In genomic region chr9:91303741-91304140, GRCh38 we compare ENCODE assay signal across 21 cellular contexts. TPM values are rescaled to one million over a fixed set of nuclear protein-coding genes. Genes with fewer than 3 reads are reported as not detected.
DNase-seq lines count a peak whose midpoint lies in the region; ATAC-seq and TF ChIP-seq lines count a peak whose summit lies in the region.
"Had no signal": no experiment of that assay in that cellular context is flagged by ENCODE, and none has a peak within 500 bp of the region (broad histone marks: within the 10 kb centered on the region; RNA-seq: fewer than 3 reads in every experiment).

No MANE protein-coding gene starts in this region.

- no peak for TF ChIP-seq POLR2A in adrenal gland (IDR thresholded peaks at IDR 0.05)

- no peaks in the 10 kb centered on the region for H3K79me2 ChIP-seq in H9 (ENCODE audit: insufficient read depth, low read length)

- H3K14ac ChIP-seq in H9 (ENCODE audit: insufficient read depth, low read length): no peak overlapping the region

- no peaks in the 10 kb centered on the region for H3K27me3 Mint-ChIP-seq in H9 (ENCODE audit: low read depth)
- H3K27me3 Mint-ChIP-seq: activated B cell treated with CpG ODN at 0.5 μM for 24 hours had no signal

- H2BK12ac ChIP-seq in H9 (ENCODE audit: insufficient read length, low read depth, low read length): no peak overlapping the region

- H3K18ac ChIP-seq in H9 (ENCODE audit: insufficient read length, low read depth, low read length): no peak overlapping the region

- H3K27ac ChIP-seq in H9 (ENCODE audit: insufficient read length, low read depth, low read length) (no peak overlapping the region), adrenal gland (peak overlapping the region in 4 of 5 donors; percentile 16 to 83 (median 74)), stomach smooth muscle (ENCODE audit: low read length) (peak overlapping the region; percentile 20)

- peak overlapping the region in 2 of 3 experiments; percentile 12 to 32; a peak in 2 of 7 replicates for H3K27ac Mint-ChIP-seq in H9
- H3K27ac Mint-ChIP-seq: activated B cell treated with CpG ODN at 0.5 μM for 24 hours had no signal

- H4K91ac ChIP-seq in H9 (ENCODE audit: insufficient read length, low read depth, low read length): no peak overlapping the region

- H4K20me1 ChIP-seq in H9 (ENCODE audit: control insufficient read depth, insufficient read depth, insufficient read length): no peaks in the 10 kb centered on the region

- no peak overlapping the region for H2BK5ac ChIP-seq in H9 (ENCODE audit: insufficient read length, low read length)

- no peaks in the 10 kb centered on the region for H3K79me1 ChIP-seq in H9 (ENCODE audit: insufficient read depth, low read depth, low read length, poor library complexity, severe bottlenecking)

- intact Hi-C loops in adrenal gland (cut with DNase I): no loop called here

- H3K4me1 ChIP-seq in H9 (ENCODE audit: insufficient read depth, low read length): no peaks in the 10 kb centered on the region
- H3K4me1 ChIP-seq in adrenal gland (replicated peaks in 1 of 2): peaks cover 12 to 49% of the 10 kb centered on the region in 2 donors
- peaks cover 6% of the 10 kb centered on the region for H3K4me1 ChIP-seq in stomach smooth muscle (ENCODE audit: control insufficient read depth, insufficient read depth, low read length)

- H2BK20ac ChIP-seq in H9 (ENCODE audit: low read depth, low read length, poor library complexity, severe bottlenecking): no peak overlapping the region

- DNase-seq in H9 (no peak), adrenal gland (no peak), iPS-NIHi11 (ENCODE audit: low spot score) (peak; percentile 24), amniotic stem cell (lab: John Stamatoyannopoulos, UW) (no peak)
- DNase-seq: activated B cell treated with CpG ODN at 0.5 μM for 24 hours; activated CD4-positive, alpha-beta T cell treated with anti-CD3 and anti-CD28 coated beads, Interleukin-2, amount 50 U/mL, for 48 hours; activated naive CD4-positive, alpha-beta T cell treated with Interleukin-2 at 50 U/mL for 16 hours; DMS 273 treated with DMSO at 0.1 percent for 48 hours; GDM1; GOT3; heart right ventricle; NCI-H1105 treated with DMSO at 0.1 percent for 48 hours; NCI-H510A treated with DMSO at 0.1 percent for 48 hours; nucleus accumbens; SK-N-SH; stimulated activated CD4-positive, alpha-beta T cell treated with anti-CD3 and anti-CD28 coated beads, Interleukin-15, amount 100 ng/mL, for 24 hours had no signal

- H3K23me2 ChIP-seq in H9 (ENCODE audit: insufficient read length, low read depth, low read length, poor library complexity, severe bottlenecking): no peaks in the 10 kb centered on the region

- no peak overlapping the region for H3K9ac ChIP-seq in H9 (ENCODE audit: extremely low read depth, insufficient read length, low read length)
- no peak overlapping the region for H3K9ac ChIP-seq in stomach smooth muscle (ENCODE audit: low read length in 2 of 2)
- H3K9ac ChIP-seq: SK-N-SH had no signal

- no CpG with 5 or more reads among the region's 1 CpG for WGBS in H9 (ENCODE audit: extremely low coverage, insufficient read length, low lambda C conversion rate)
- 77 to 89% (median 84%) methylated on average over 1 of the region's 1 CpG for WGBS in adrenal gland, 4 donors

- no peaks in the 10 kb centered on the region; a peak in 1 of 7 replicates for H3K36me3 Mint-ChIP-seq in H9 (ENCODE audit: insufficient read depth in 1 of 3, low read depth in 3 of 3)

- H4K8ac ChIP-seq in H9 (replicated peaks; ENCODE audit: insufficient read length, low read depth, low read length): no peak overlapping the region

- H3K23ac ChIP-seq in H9 (ENCODE audit: insufficient read length, low read depth, low read length): no peak overlapping the region

- H3K4me3 ChIP-seq in adrenal gland (no peak overlapping the region), stomach smooth muscle (ENCODE audit: low read length in 2 of 2) (no peak overlapping the region)
- H3K4me3 ChIP-seq: lung had no signal

- H3K9me3 ChIP-seq in H9 (ENCODE audit: control insufficient read depth, low read depth, low read length) (no peaks in the 10 kb centered on the region), adrenal gland (replicated peaks in 1 of 3) (no peaks in the 10 kb centered on the region), stomach smooth muscle (ENCODE audit: control insufficient read depth in 2 of 2, low read length in 2 of 2) (no peaks in the 10 kb centered on the region)
- H3K9me3 ChIP-seq: heart right ventricle, SK-N-SH had no signal

- H3K36me3 ChIP-seq in adrenal gland (replicated peaks in 1 of 2) (no peaks in the 10 kb centered on the region), stomach smooth muscle (ENCODE audit: control insufficient read depth in 2 of 2, insufficient read depth in 2 of 2, low read length in 2 of 2) (no peaks in the 10 kb centered on the region)
- H3K36me3 ChIP-seq: heart right ventricle had no signal

- ATAC-seq in GM18868 (IDR thresholded peaks at IDR 0.05; ENCODE audit: unreplicated experiment): no peak
- ATAC-seq in GM21528 (IDR thresholded peaks at IDR 0.05; ENCODE audit: low FRiP score, unreplicated experiment): no peak
- ATAC-seq: heart right ventricle had no signal

- TF ChIP-seq CTCF in H9 (conservative IDR thresholded peaks at IDR 0.05): no peak
- TF ChIP-seq CTCF in adrenal gland (IDR thresholded peaks at IDR 0.05): no peak

- no peak overlapping the region for H3K4me3 Mint-ChIP-seq in H9
- H3K4me3 Mint-ChIP-seq: activated B cell treated with CpG ODN at 0.5 μM for 24 hours had no signal

- H2BK120ac ChIP-seq in H9 (ENCODE audit: low read depth, low read length, poor library complexity, severe bottlenecking): no peak overlapping the region

- H2AFZ ChIP-seq in H9 (ENCODE audit: low read length): no peak overlapping the region

- H2AK5ac ChIP-seq in H9 (ENCODE audit: insufficient read length, low read length): no peak overlapping the region

- H2BK15ac ChIP-seq in H9 (ENCODE audit: low read depth, low read length): no peak overlapping the region

- H3K27me3 ChIP-seq in H9 (ENCODE audit: insufficient read depth, low read length) (no peaks in the 10 kb centered on the region), adrenal gland (no peaks in the 10 kb centered on the region), stomach smooth muscle (ENCODE audit: control insufficient read depth in 1 of 2, insufficient read depth in 2 of 2, low read length in 2 of 2) (no peaks in the 10 kb centered on the region)
- H3K27me3 ChIP-seq: heart right ventricle had no signal

- peaks cover 5 to 6% of the 10 kb centered on the region in 2 experiments for H3K4me1 Mint-ChIP-seq in H9

- H3K9me3 Mint-ChIP-seq in H9: no peaks in the 10 kb centered on the region
- H3K9me3 Mint-ChIP-seq: activated B cell treated with CpG ODN at 0.5 μM for 24 hours, CD14-positive monocyte had no signal

- no peak overlapping the region for H3K4me2 ChIP-seq in H9 (ENCODE audit: insufficient read depth, insufficient read length, low read length)

- no peak overlapping the region for H4K5ac ChIP-seq in H9 (ENCODE audit: insufficient read length, low read depth, low read length)

- H3K56ac ChIP-seq in H9 (ENCODE audit: insufficient read length, low read depth, low read length): no peak overlapping the region

- H3T11ph ChIP-seq in H9 (ENCODE audit: low read length): no peak overlapping the region

- H3K4ac ChIP-seq in H9 (ENCODE audit: low read depth, low read length): no peak overlapping the region

RNA-seq across cellular contexts. Expression of gene AUH, which starts 58.0 kb away (rescaled TPM):
- total RNA-seq in H9 (2021) (20.2 and 21.7 TPM in 2 replicates), adrenal gland (100 to 1,000 TPM in 3 of 8 donors, 10 to 100 TPM in 5; 45.0 to 158 (median 84.1) TPM)
- 10 to 100 TPM; 41.9 to 58.0 (median 45.7) TPM for polyA plus RNA-seq in adrenal gland
